Comparison of ENCODE assay signal across 15 cellular contexts in genomic region chr13:70142658-70143057, GRCh38. TPM values are rescaled to one million over a fixed set of nuclear protein-coding genes. Genes with fewer than 3 reads are reported as not detected.
"Had no signal": no experiment of that assay in that cellular context is flagged by ENCODE, and none has a peak within 500 bp of the region (broad histone marks: within the 10 kb centered on the region; RNA-seq: fewer than 3 reads in every experiment).

No MANE protein-coding gene starts in this region.

RNA-seq across cellular contexts. Expression of gene KLHL1, which starts 34.4 kb away (rescaled TPM):
- total RNA-seq: activated B cell treated with CpG ODN at 0.5 μM for 24 hours; activated CD4-positive, alpha-beta memory T cell treated with anti-CD3 and anti-CD28 coated beads for 36 hours; activated CD4-positive, alpha-beta memory T cell treated with anti-CD3 and anti-CD28 coated beads, Interleukin-2, amount 10 ng/mL, durations not matched to agents 7 days and 5 days; activated CD4-positive, alpha-beta T cell treated with anti-CD3 and anti-CD28 coated beads for 36 hours; activated CD4-positive, alpha-beta T cell treated with anti-CD3 and anti-CD28 coated beads, Interleukin-2, amount 10 ng/mL, durations not matched to agents 24 days and 14 days; activated CD4-positive, alpha-beta T cell treated with anti-CD3 and anti-CD28 coated beads, Interleukin-2, amount 10 ng/mL, durations not matched to agents 7 days and 5 days; activated CD8-positive, alpha-beta memory T cell treated with anti-CD3 and anti-CD28 coated beads for 36 hours; activated CD8-positive, alpha-beta memory T cell treated with anti-CD3 and anti-CD28 coated beads, Interleukin-2, amount 10 ng/mL, durations not matched to agents 7 days and 5 days; activated CD8-positive, alpha-beta T cell treated with anti-CD3 and anti-CD28 coated beads for 36 hours; activated CD8-positive, alpha-beta T cell treated with anti-CD3 and anti-CD28 coated beads, Interleukin-2, amount 10 ng/mL, durations not matched to agents 7 days and 5 days; T-cell; T-helper 1 cell treated with Interleukin-12 subunit alpha and Interleukin-12 subunit beta and Interleukin-4 antibody, amounts not matched to agents 30 ng/mL and 1 ng/mL, for 36 hours; T-helper 17 cell; T-helper 2 cell treated with Interferon-gamma antibody and Interleukin-4, amounts not matched to agents 100 ng/mL and 5 ng/mL, for 36 hours; WTC11 had no signal

RNA-seq across cellular contexts. Expression of gene ATXN8OS, which starts 35.0 kb away (rescaled TPM):
- total RNA-seq: activated B cell treated with CpG ODN at 0.5 μM for 24 hours; activated CD4-positive, alpha-beta memory T cell treated with anti-CD3 and anti-CD28 coated beads for 36 hours; activated CD4-positive, alpha-beta memory T cell treated with anti-CD3 and anti-CD28 coated beads, Interleukin-2, amount 10 ng/mL, durations not matched to agents 7 days and 5 days; activated CD4-positive, alpha-beta T cell treated with anti-CD3 and anti-CD28 coated beads for 36 hours; activated CD4-positive, alpha-beta T cell treated with anti-CD3 and anti-CD28 coated beads, Interleukin-2, amount 10 ng/mL, durations not matched to agents 24 days and 14 days; activated CD4-positive, alpha-beta T cell treated with anti-CD3 and anti-CD28 coated beads, Interleukin-2, amount 10 ng/mL, durations not matched to agents 7 days and 5 days; activated CD8-positive, alpha-beta memory T cell treated with anti-CD3 and anti-CD28 coated beads for 36 hours; activated CD8-positive, alpha-beta memory T cell treated with anti-CD3 and anti-CD28 coated beads, Interleukin-2, amount 10 ng/mL, durations not matched to agents 7 days and 5 days; activated CD8-positive, alpha-beta T cell treated with anti-CD3 and anti-CD28 coated beads for 36 hours; activated CD8-positive, alpha-beta T cell treated with anti-CD3 and anti-CD28 coated beads, Interleukin-2, amount 10 ng/mL, durations not matched to agents 7 days and 5 days; T-cell; T-helper 1 cell treated with Interleukin-12 subunit alpha and Interleukin-12 subunit beta and Interleukin-4 antibody, amounts not matched to agents 30 ng/mL and 1 ng/mL, for 36 hours; T-helper 17 cell; T-helper 2 cell treated with Interferon-gamma antibody and Interleukin-4, amounts not matched to agents 100 ng/mL and 5 ng/mL, for 36 hours; WTC11 had no signal
